25 cellular contexts compared by ENCODE assay signal in the genomic region with DNA sequence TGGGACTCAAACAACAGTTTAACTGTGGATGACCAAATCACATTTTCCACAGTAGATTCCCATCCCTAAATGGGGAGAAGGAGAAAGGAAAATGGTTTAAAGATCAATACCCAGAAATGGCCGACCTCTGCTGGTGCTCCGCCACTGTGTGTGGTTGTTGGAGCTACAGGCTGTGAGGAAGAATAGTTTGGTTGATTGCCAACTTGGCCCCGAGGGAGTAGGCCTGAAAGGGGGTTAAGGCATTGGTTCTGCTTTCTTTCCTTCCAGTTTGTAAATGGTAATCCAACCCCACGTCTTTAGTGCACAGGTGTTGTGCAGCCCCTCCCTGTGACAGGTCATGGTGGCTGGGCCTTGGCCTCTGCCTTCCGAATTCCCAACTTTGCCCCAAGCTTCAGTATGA. TPM values are rescaled to one million over a fixed set of nuclear protein-coding genes. Genes with fewer than 3 reads are reported as not detected.
DNase-seq lines count a peak whose midpoint lies in the region; ATAC-seq and TF ChIP-seq lines count a peak whose summit lies in the region.
"Had no signal": no experiment of that assay in that cellular context is flagged by ENCODE, and none has a peak within 500 bp of the region (broad histone marks: within the 10 kb centered on the region; RNA-seq: fewer than 3 reads in every experiment).

No MANE protein-coding gene starts in this region.

- peaks cover 12% of the 10 kb centered on the region for H3K4me1 ChIP-seq in A673 (ENCODE audit: insufficient read depth, low read length, poor library complexity, severe bottlenecking)
- H3K4me1 ChIP-seq in BLaER1 treated with 17β-estradiol and CSF1 and Interleukin-3, amounts not matched to agents 10 nM and 100 nM = peaks cover 17 to 59% (median 43%) of the 10 kb centered on the region in 10 experiments
- H3K4me1 ChIP-seq: prostate gland had no signal

- BruUV-seq in A673 (replicated peaks; lab: Mats Ljungman, UMichigan) = no TSS peak

- H3K4me3 Mint-ChIP-seq in HFFc6 = no peak overlapping the region
- H3K4me3 Mint-ChIP-seq: activated CD4-positive, alpha-beta T cell treated with anti-CD3 and anti-CD28 coated beads for 36 hours; activated naive CD4-positive, alpha-beta T cell treated with anti-CD3 and anti-CD28 coated beads, Interleukin-2, amount 50 U/mL, for 24 hours; effector memory CD8-positive, alpha-beta T cell; mesothelial cell of epicardium; nephron; stimulated activated naive CD8-positive, alpha-beta T cell treated with anti-CD3 and anti-CD28 coated beads, Interleukin-15, amount 100 ng/mL, for 72 hours had no signal

- no peak overlapping the region for H3K27ac Mint-ChIP-seq in HFFc6
- H3K27ac Mint-ChIP-seq: activated CD4-positive, alpha-beta T cell treated with anti-CD3 and anti-CD28 coated beads for 36 hours; activated naive CD4-positive, alpha-beta T cell treated with anti-CD3 and anti-CD28 coated beads, Interleukin-2, amount 50 U/mL, for 24 hours; effector memory CD8-positive, alpha-beta T cell; mesothelial cell of epicardium; nephron; stimulated activated naive CD8-positive, alpha-beta T cell treated with anti-CD3 and anti-CD28 coated beads, Interleukin-15, amount 100 ng/mL, for 72 hours had no signal

- peak overlapping the region; percentile 31 to 79 (median 65) for H3K4me2 ChIP-seq in BLaER1 treated with 17β-estradiol and CSF1 and Interleukin-3, amounts not matched to agents 10 nM and 100 nM

- H3K9me3 ChIP-seq in A673 (ENCODE audit: low read depth, low read length, poor library complexity, severe bottlenecking) = no peaks in the 10 kb centered on the region
- H3K9me3 ChIP-seq in BLaER1 treated with 17β-estradiol and CSF1 and Interleukin-3, amounts not matched to agents 10 nM and 100 nM (replicated peaks in 1 of 11) = no peaks in the 10 kb centered on the region
- H3K9me3 ChIP-seq: esophagus squamous epithelium, prostate gland, upper lobe of left lung had no signal

- H3K4me1 Mint-ChIP-seq in HFFc6 (ENCODE audit: low read depth) = no peaks in the 10 kb centered on the region
- H3K4me1 Mint-ChIP-seq: activated CD4-positive, alpha-beta T cell treated with anti-CD3 and anti-CD28 coated beads for 36 hours; activated naive CD4-positive, alpha-beta T cell treated with anti-CD3 and anti-CD28 coated beads, Interleukin-2, amount 50 U/mL, for 24 hours; stimulated activated naive CD8-positive, alpha-beta T cell treated with anti-CD3 and anti-CD28 coated beads, Interleukin-15, amount 100 ng/mL, for 72 hours had no signal

- no peaks in the 10 kb centered on the region for H3K27me3 ChIP-seq in A673 (replicated peaks; ENCODE audit: insufficient read depth, low read depth, low read length, poor library complexity)
- no peaks in the 10 kb centered on the region for H3K27me3 ChIP-seq in BLaER1 treated with 17β-estradiol and CSF1 and Interleukin-3, amounts not matched to agents 10 nM and 100 nM
- H3K27me3 ChIP-seq: esophagus squamous epithelium, upper lobe of left lung had no signal

- H3K9me3 Mint-ChIP-seq in HFFc6 = no peaks in the 10 kb centered on the region
- H3K9me3 Mint-ChIP-seq: activated naive CD4-positive, alpha-beta T cell treated with anti-CD3 and anti-CD28 coated beads, Interleukin-2, amount 50 U/mL, for 24 hours; effector memory CD8-positive, alpha-beta T cell; mesothelial cell of epicardium; nephron; stimulated activated naive CD8-positive, alpha-beta T cell treated with anti-CD3 and anti-CD28 coated beads, Interleukin-15, amount 100 ng/mL, for 72 hours had no signal

- no peak overlapping the region for H3K4me3 ChIP-seq in A673 (ENCODE audit: low read depth, low read length, poor library complexity, severe bottlenecking)
- no peak overlapping the region for H3K4me3 ChIP-seq in BLaER1 treated with 17β-estradiol and CSF1 and Interleukin-3, amounts not matched to agents 10 nM and 100 nM
- H3K4me3 ChIP-seq: esophagus squamous epithelium, prostate gland, skin epidermis, upper lobe of left lung had no signal

- peak; percentile 17 for DNase-seq in A673 (ENCODE audit: low spot score)
- DNase-seq in NCI-H2171 treated with DMSO at 0.1 percent for 48 hours (lab: John Stamatoyannopoulos, UW) = peak; percentile 96
- DNase-seq in left ventricle myocardium superior = no peak
- no peak for DNase-seq in HFFc6
- DNase-seq in kidney tubule cell (ENCODE audit: low spot score) = no peak
- no peak for DNase-seq in mesenteric fat pad (ENCODE audit: low spot score)
- DNase-seq: activated CD4-positive, alpha-beta T cell treated with anti-CD3 and anti-CD28 coated beads for 36 hours; effector memory CD8-positive, alpha-beta T cell; esophagus squamous epithelium; HCEC 1CT; left colon; NCI-H2029; OCI-M1; SHP77 treated with DMSO at 0.1 percent for 48 hours; stimulated activated CD4-positive, alpha-beta T cell treated with anti-CD3 and anti-CD28 coated beads, Interleukin-4, amount 100 ng/mL, for 1 hour; stimulated activated naive CD8-positive, alpha-beta T cell treated with anti-CD3 and anti-CD28 coated beads, Interleukin-15, amount 100 ng/mL, for 72 hours; T-helper 1 cell; upper lobe of left lung had no signal

- H4K20me1 ChIP-seq in BLaER1 treated with 17β-estradiol and CSF1 and Interleukin-3, amounts not matched to agents 10 nM and 100 nM = no peaks in the 10 kb centered on the region

- no peaks in the 10 kb centered on the region for H3K36me3 Mint-ChIP-seq in HFFc6 (ENCODE audit: low read depth)
- H3K36me3 Mint-ChIP-seq: activated naive CD4-positive, alpha-beta T cell treated with anti-CD3 and anti-CD28 coated beads, Interleukin-2, amount 50 U/mL, for 24 hours; mesothelial cell of epicardium had no signal

- CTCF ChIA-PET in A673 (lab: Charles Lee) = no interaction called here

- no peaks in the 10 kb centered on the region for H3K36me3 ChIP-seq in A673 (ENCODE audit: insufficient read depth, low read length, poor library complexity, severe bottlenecking)
- no peaks in the 10 kb centered on the region for H3K36me3 ChIP-seq in BLaER1 treated with 17β-estradiol and CSF1 and Interleukin-3, amounts not matched to agents 10 nM and 100 nM
- H3K36me3 ChIP-seq: esophagus squamous epithelium, prostate gland, upper lobe of left lung had no signal

- H3K27ac ChIP-seq in A673 (ENCODE audit: low read depth, low read length, poor library complexity, severe bottlenecking) = no peak overlapping the region
- peak overlapping the region in 4 of 11 experiments; percentile 7 to 45 (median 23); a peak in 5 of 22 replicates for H3K27ac ChIP-seq in BLaER1 treated with 17β-estradiol and CSF1 and Interleukin-3, amounts not matched to agents 10 nM and 100 nM
- H3K27ac ChIP-seq: prostate gland had no signal

- no peak for TF ChIP-seq CTCF in A673 (conservative IDR thresholded peaks at IDR 0.05; ENCODE audit: low read depth, low read length)
- no peak for TF ChIP-seq CTCF in HFFc6 (IDR thresholded peaks at IDR 0.05)

- POLR2A ChIA-PET in A673 (lab: Charles Lee; ENCODE audit: low non-redundant PET) = no interaction called here

- H3K27me3 Mint-ChIP-seq in HFFc6 (ENCODE audit: insufficient read depth) = peaks cover 11% of the 10 kb centered on the region

- H3K9ac ChIP-seq in BLaER1 treated with 17β-estradiol and CSF1 and Interleukin-3, amounts not matched to agents 10 nM and 100 nM = no peak overlapping the region

- intact Hi-C loops in A673 (cut with micrococcal nuclease; ENCODE audit: unreplicated experiment) (no loop called here), left ventricle myocardium superior (cut with micrococcal nuclease) (loop anchor here (5.0 kb wide), 1 partner anchor 198 kb away; no protein-coding TSS in a partner anchor)

- peak; percentile 38 for ATAC-seq in left ventricle myocardium superior
- ATAC-seq in GM21447 (IDR thresholded peaks at IDR 0.05; ENCODE audit: unreplicated experiment) = no peak
- ATAC-seq: activated CD4-positive, alpha-beta T cell treated with anti-CD3 and anti-CD28 coated beads for 36 hours; effector memory CD8-positive, alpha-beta T cell; left colon; stimulated activated naive CD8-positive, alpha-beta T cell treated with anti-CD3 and anti-CD28 coated beads, Interleukin-15, amount 100 ng/mL, for 72 hours had no signal

RNA-seq across cellular contexts. Expression of gene KALRN, which starts 50.8 kb away (rescaled TPM):
- total RNA-seq in A673 (2021) (34.9 and 42.5 TPM in 2 replicates), left ventricle myocardium superior (71.2 TPM), mesenteric fat pad (103 TPM)
- 1 to 10 TPM; 1.9 to 5.6 (median 2.4) TPM for total RNA-seq in HFFc6 (2021; fragmentation: NEBNext Ultra II Directional; extraction: Animal tissue kit (Norgen Biotek cat#: 25700))

Comparison
In these comparisons a context has a peak if more than half of its experiments do, and no peak if none do; other contexts are left out.
1. DNase-seq: peak in A673 (single experiment) and NCI-H2171 treated with DMSO at 0.1 percent for 48 hours (single experiment); none in left ventricle myocardium superior (single experiment), HFFc6 (single experiment), kidney tubule cell (single experiment) and mesenteric fat pad (single experiment).